ENCODE assay signal across 9 cellular contexts in the genomic region with DNA sequence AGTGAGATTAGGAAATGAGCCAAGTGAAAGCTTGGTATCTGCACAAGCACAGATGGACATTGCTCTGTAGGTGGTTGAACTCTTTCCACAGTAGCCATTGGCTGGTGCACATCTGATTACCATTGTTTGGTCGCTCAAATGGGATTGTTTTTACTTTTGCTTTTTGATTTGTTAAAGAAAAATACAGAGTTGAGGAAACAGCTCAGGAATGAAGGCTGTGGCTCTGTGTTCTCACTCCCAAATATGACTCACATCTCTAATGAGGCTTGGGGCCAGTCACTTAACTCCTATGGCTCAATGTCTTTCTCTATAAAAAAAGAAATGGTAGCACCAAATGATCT.
DNase-seq lines count a peak whose midpoint lies in the region; ATAC-seq, FAIRE-seq and TF ChIP-seq lines count a peak whose summit lies in the region.
"Had no signal": no experiment of that assay in that cellular context is flagged by ENCODE, and none has a peak within 500 bp of the region (broad histone marks: within the 10 kb centered on the region; RNA-seq: fewer than 3 reads in every experiment).

No MANE protein-coding gene starts in this region.

- H3K9ac ChIP-seq in endothelial cell of umbilical vein (replicated peaks; ENCODE audit: extremely low read depth, insufficient read depth, low read length) (peak overlapping the region; percentile 32), HepG2 (ENCODE audit: insufficient read depth, low read depth, low read length) (no peak overlapping the region)

- H3K27ac ChIP-seq in endothelial cell of umbilical vein (ENCODE audit: insufficient read depth, low read depth, low read length), result peak overlapping the region; percentile 56
- peak overlapping the region; percentile 46 for H3K27ac ChIP-seq in HepG2 (ENCODE audit: extremely low read length, insufficient read depth, low read length)
- H3K27ac ChIP-seq in transverse colon, result peak overlapping the region in 3 of 4 donors; percentile 1 to 53 (median 23)

- DNase-seq in HT1080 (ENCODE audit: low read depth) (peak; percentile 27), endothelial cell of umbilical vein (ENCODE audit: low read depth, low spot score) (peak; percentile 94), HepG2 (ENCODE audit: low spot score) (peak; percentile 77), transverse colon (no peak), NOMO-1 treated with DMSO at 0.1 percent for 48 hours (lab: John Stamatoyannopoulos, UW; ENCODE audit: unreplicated experiment) (no peak), retina (no peak), GM10248 (ENCODE audit: extremely low spot score) (no peak)
- no peak for DNase-seq in activated CD4-positive, alpha-beta T cell treated with anti-CD3 and anti-CD28 coated beads for 1 hour
- DNase-seq: activated CD4-positive, alpha-beta T cell treated with anti-CD3 and anti-CD28 coated beads, Interleukin-2, amount 50 U/mL, for 48 hours had no signal

- H3K36me3 ChIP-seq in endothelial cell of umbilical vein (ENCODE audit: control insufficient read depth in 2 of 2, extremely low read depth in 1 of 2, insufficient read depth in 2 of 2, low read length in 2 of 2) (no peaks in the 10 kb centered on the region), HepG2 (replicated peaks in 1 of 2; ENCODE audit: control insufficient read depth in 1 of 2, insufficient read depth in 2 of 2, low read length in 2 of 2) (no peaks in the 10 kb centered on the region), transverse colon (no peaks in the 10 kb centered on the region)

- H3K9me1 ChIP-seq in endothelial cell of umbilical vein (replicated peaks; ENCODE audit: control insufficient read depth, extremely low read depth, insufficient read depth, low read length), result no peaks in the 10 kb centered on the region

- H3K4me2 ChIP-seq in endothelial cell of umbilical vein (ENCODE audit: insufficient read depth, low read length), result peak overlapping the region; percentile 93
- peak overlapping the region; percentile 25 for H3K4me2 ChIP-seq in HepG2 (ENCODE audit: low read depth, low read length)

- TF ChIP-seq EP300 in HepG2 (IDR thresholded peaks at IDR 0.05; ENCODE audit: low read depth in 2 of 2, low read length in 2 of 2) (no peak), HepG2 (CRISPR knock-in tag; IDR thresholded peaks at IDR 0.05; ENCODE audit: borderline replicate concordance) (no peak), transverse colon (IDR thresholded peaks at IDR 0.05; ENCODE audit: low read depth) (no peak)

- H3K27me3 ChIP-seq in endothelial cell of umbilical vein (ENCODE audit: control insufficient read depth in 2 of 2, insufficient read depth in 2 of 2, low read length in 2 of 2) (no peaks in the 10 kb centered on the region), HepG2 (ENCODE audit: control insufficient read depth in 1 of 2, insufficient read depth in 2 of 2, low read length in 2 of 2) (no peaks in the 10 kb centered on the region), transverse colon (no peaks in the 10 kb centered on the region)

- CTCF ChIA-PET in endothelial cell of umbilical vein (lab: Charles Lee), result interaction anchor here (0.8 to 3.5 kb wide), 12 partner anchors 13 to 633 kb away, joined by 3 to 21 read pairs (median 3); partner anchors contain the start of gene BMP4
- CTCF ChIA-PET in HepG2 (lab: Yijun Ruan, JAX; ENCODE audit: low intra/inter-chr PET ratio, low total read pairs), result interaction anchor here (0.9 kb wide), 1 partner anchor 176 kb away, joined by 3 read pairs; no protein-coding TSS in a partner anchor
- CTCF ChIA-PET in GM10248 (lab: Yijun Ruan, JAX), result interaction anchor here (0.8 to 1.5 kb wide), 4 partner anchors 14 to 534 kb away, joined by 3 to 6 read pairs (median 4); no protein-coding TSS in a partner anchor

- POLR2A ChIA-PET in endothelial cell of umbilical vein (lab: Charles Lee), result interaction anchor here (0.8 kb wide), 1 partner anchor 238 kb away, joined by 4 read pairs; no protein-coding TSS in a partner anchor
- POLR2A ChIA-PET in HepG2 (lab: Yijun Ruan, JAX), result no interaction called here
- POLR2A ChIA-PET in GM10248 (lab: Yijun Ruan, JAX), result interaction anchor here (1.3 kb wide), 1 partner anchor 14 kb away, joined by 3 read pairs; no protein-coding TSS in a partner anchor

- peaks cover 29% of the 10 kb centered on the region for H3K4me1 ChIP-seq in endothelial cell of umbilical vein (ENCODE audit: control insufficient read depth, extremely low read depth, insufficient read depth, low read length)
- H3K4me1 ChIP-seq in HepG2 (ENCODE audit: insufficient read depth, low read length), result peaks cover 23% of the 10 kb centered on the region
- peaks cover 0 to 11% (median 0%) of the 10 kb centered on the region in 4 donors for H3K4me1 ChIP-seq in transverse colon

- peak overlapping the region; percentile 53 for H2AFZ ChIP-seq in endothelial cell of umbilical vein (ENCODE audit: low read depth, low read length)
- no peak overlapping the region for H2AFZ ChIP-seq in HepG2 (ENCODE audit: low read length)

- no peak for TF ChIP-seq POLR2A in endothelial cell of umbilical vein (IDR thresholded peaks at IDR 0.05; ENCODE audit: low read depth, low read length)
- no peak for TF ChIP-seq POLR2A in HepG2 (IDR thresholded peaks at IDR 0.05; ENCODE audit: insufficient read depth in 1 of 2, low read depth in 2 of 2, low read length in 2 of 2)
- no peak for TF ChIP-seq POLR2A in transverse colon (IDR thresholded peaks at IDR 0.05)

- no peak for TF ChIP-seq RAD21 in HepG2 (CRISPR knock-in tag; IDR thresholded peaks at IDR 0.05)

- in situ Hi-C loops in HepG2 (cut with HindIII; ENCODE audit: extremely low pct_ligation_motif_present, low pct_unique_long_range_greater_than_20kb), result no loop called here
- in situ Hi-C loops in transverse colon (cut with MboI; ENCODE audit: low pct_ligation_motif_present in 1 of 4, low pct_unique_long_range_greater_than_20kb in 1 of 4, low sequenced_read_pairs in 3 of 4), result no loop called here

- WGBS in HepG2 (ENCODE audit: low lambda C conversion rate), result 0% methylated on average over 1 of the region's 1 CpG
- 17 to 33% methylated on average over 1 of the region's 1 CpG for WGBS in transverse colon (ENCODE audit: low coverage in 1 of 2), 2 donors

- H4K20me1 ChIP-seq in endothelial cell of umbilical vein (replicated peaks; ENCODE audit: control insufficient read depth, extremely low read depth, insufficient read depth, low read length) (no peaks in the 10 kb centered on the region), HepG2 (ENCODE audit: insufficient read depth, low read length) (no peaks in the 10 kb centered on the region)

- peak; percentile 96 for ATAC-seq in HepG2

- H3K79me2 ChIP-seq in endothelial cell of umbilical vein (ENCODE audit: control insufficient read depth, insufficient read depth, low read length) (no peaks in the 10 kb centered on the region), HepG2 (ENCODE audit: insufficient read depth, low read length) (no peaks in the 10 kb centered on the region)

- FAIRE-seq in endothelial cell of umbilical vein (lab: Jason Lieb, UNC), result peak; percentile 91
- FAIRE-seq in HepG2 (lab: Jason Lieb, UNC), result peak; percentile 92

- H3K9me3 ChIP-seq in endothelial cell of umbilical vein (replicated peaks; ENCODE audit: control insufficient read depth, insufficient read depth, low read length) (no peaks in the 10 kb centered on the region), HepG2 (ENCODE audit: low read length) (no peaks in the 10 kb centered on the region), transverse colon (no peaks in the 10 kb centered on the region)

- no TSS peak for BruUV-seq in endothelial cell of umbilical vein (replicated peaks; lab: Mats Ljungman, UMichigan)
- no TSS peak for BruUV-seq in HepG2 (replicated peaks; lab: Mats Ljungman, UMichigan)

- TF ChIP-seq CTCF in endothelial cell of umbilical vein (IDR thresholded peaks at IDR 0.05; ENCODE audit: extremely low read depth in 1 of 2, insufficient read depth in 1 of 2, low read depth in 1 of 2, low read length in 2 of 2), result no peak
- TF ChIP-seq CTCF in HepG2 (CRISPR knock-in tag; IDR thresholded peaks at IDR 0.05), result no peak
- TF ChIP-seq CTCF in transverse colon (IDR thresholded peaks at IDR 0.05), result no peak
- TF ChIP-seq CTCF in GM10248 (IDR thresholded peaks at IDR 0.05; ENCODE audit: control extremely low read depth, extremely low read depth, low read depth, missing control alignments), result no peak

- dilution Hi-C loops in endothelial cell of umbilical vein (cut with MboI; ENCODE audit: extremely low pct_ligation_motif_present, low sequenced_read_pairs), result no loop called here

- intact Hi-C loops in endothelial cell of umbilical vein (cut with micrococcal nuclease) (loop anchor here (1.0 to 5.0 kb wide), 5 partner anchors 166 to 632 kb away; no protein-coding TSS in a partner anchor), HepG2 (cut with micrococcal nuclease; ENCODE audit: unreplicated experiment) (no loop called here), transverse colon (cut with DNase I; ENCODE audit: low total_unique reads) (loop anchor here (2.0 kb wide), 1 partner anchor 29 kb away; no protein-coding TSS in a partner anchor)

- H3K4me3 ChIP-seq in endothelial cell of umbilical vein (replicated peaks in 1 of 3; ENCODE audit: insufficient read depth in 1 of 3, low read depth in 1 of 3, low read length in 3 of 3) (peak overlapping the region in 1 of 3 experiments; percentile 56), HepG2 (replicated peaks in 1 of 3; ENCODE audit: insufficient read depth in 1 of 3, low read depth in 2 of 3, low read length in 3 of 3) (no peak overlapping the region), transverse colon (no peak overlapping the region)

TF ChIP-seq in endothelial cell of umbilical vein, 7 proteins besides CTCF, POLR2A, EP300 and RAD21 (continues in another document):
- TF ChIP-seq GATA2 (IDR thresholded peaks at IDR 0.05; ENCODE audit: insufficient read depth, insufficient read length, low read depth, low read length) (no peak), FOS (IDR thresholded peaks at IDR 0.05; ENCODE audit: borderline replicate concordance, insufficient read depth, low read length) (peak; percentile 69), MAX (IDR thresholded peaks at IDR 0.05; ENCODE audit: insufficient read depth, insufficient read length) (no peak), EZH2 (IDR thresholded peaks at IDR 0.05; ENCODE audit: borderline replicate concordance, low read depth, low read length, severe bottlenecking) (no peak)

Comparison
In these comparisons a context has a peak if more than half of its experiments do, and no peak if none do; other contexts are left out.
1. DNase-seq: peak in HT1080 (single experiment), endothelial cell of umbilical vein (single experiment) and HepG2 (single experiment); none in transverse colon (single experiment), NOMO-1 treated with DMSO at 0.1 percent for 48 hours (single experiment), retina (single experiment), GM10248 (single experiment) and activated CD4-positive, alpha-beta T cell treated with anti-CD3 and anti-CD28 coated beads for 1 hour (single experiment).
2. Peak in every context shown above with its lines, with median percentiles within 50 percentile points of each other: H3K27ac ChIP-seq.